9 cellular contexts compared by ENCODE assay signal in genomic region chr2:168758970-168759820, GRCh38. TPM values are rescaled to one million over a fixed set of nuclear protein-coding genes. Genes with fewer than 3 reads are reported as not detected.
A peak's percentile ranks its signal among the peaks of the same experiment; 100 is the strongest.
DNase-seq lines count a peak whose midpoint lies in the region; ATAC-seq, FAIRE-seq and TF ChIP-seq lines count a peak whose summit lies in the region.
"Had no signal": no experiment of that assay in that cellular context is flagged by ENCODE, and none has a peak within 500 bp of the region (broad histone marks: within the 10 kb centered on the region; RNA-seq: fewer than 3 reads in every experiment).

No MANE protein-coding gene starts in this region.

- CTCF ChIA-PET in CD4-positive, alpha-beta T cell (lab: Charles Lee), result interaction anchor here (0.8 kb wide), 1 partner anchor 413 kb away, joined by 4 read pairs; no protein-coding TSS in a partner anchor
- CTCF ChIA-PET in WTC11 (lab: Charles Lee), result interaction anchor here (1.0 kb wide), 1 partner anchor 413 kb away, joined by 4 read pairs; no protein-coding TSS in a partner anchor

- no peak overlapping the region for H3K4me3 Mint-ChIP-seq in CD4-positive, alpha-beta T cell
- no peak overlapping the region for H3K4me3 Mint-ChIP-seq in WTC11
- H3K4me3 Mint-ChIP-seq: T-helper 1 cell treated with Interleukin-12 subunit alpha and Interleukin-12 subunit beta and Interleukin-4 antibody, amounts not matched to agents 30 μg/mL and 1 μg/mL, for 36 hours had no signal

- peak; percentile 72 for ATAC-seq in CD4-positive, alpha-beta T cell (ENCODE audit: poor library complexity)
- ATAC-seq in HG02885 (IDR thresholded peaks at IDR 0.05; ENCODE audit: poor library complexity, unreplicated experiment) (peak; percentile 75), WTC11 (peak; percentile 76), gastroesophageal sphincter (peak; percentile 50), psoas muscle (peak; percentile 76 to 91 (median 84))

- no peaks in the 10 kb centered on the region for H3K36me3 ChIP-seq in gastroesophageal sphincter
- H3K36me3 ChIP-seq in psoas muscle (ENCODE audit: insufficient read depth in 1 of 2, low read depth in 1 of 2), result no peaks in the 10 kb centered on the region

- intact Hi-C loops in CD4-positive, alpha-beta T cell (cut with DNase I, micrococcal nuclease), result loop anchor here (1.0 to 10.0 kb wide), 4 partner anchors 52 to 622 kb away; partner anchors contain the start of gene CERS6 (in 2 of the 2)
- intact Hi-C loops in psoas muscle (cut with DNase I), result loop anchor here (1.0 to 2.0 kb wide), 2 partner anchors 412 to 413 kb away; no protein-coding TSS in a partner anchor

- FAIRE-seq in GM18507 (lab: Jason Lieb, UNC), result peak; percentile 85

- H3K4me1 ChIP-seq in gastroesophageal sphincter (peaks cover 0 to 5% (median 0%) of the 10 kb centered on the region in 3 donors), psoas muscle (peaks cover 6% of the 10 kb centered on the region)

- no peaks in the 10 kb centered on the region for H3K9me3 ChIP-seq in CD4-positive, alpha-beta T cell (ENCODE audit: control insufficient read depth, low read length)
- H3K9me3 ChIP-seq in gastroesophageal sphincter, result no peaks in the 10 kb centered on the region
- no peaks in the 10 kb centered on the region for H3K9me3 ChIP-seq in psoas muscle

- TF ChIP-seq CTCF in CD4-positive, alpha-beta T cell (IDR thresholded peaks at IDR 0.05), result peak; percentile 77
- TF ChIP-seq CTCF in WTC11 (IDR thresholded peaks at IDR 0.05) (no peak), gastroesophageal sphincter (IDR thresholded peaks at IDR 0.05) (peak; percentile 51 to 72 (median 69)), psoas muscle (IDR thresholded peaks at IDR 0.05) (peak; percentile 60)

- 14 to 28% methylated on average over 3 of the region's 3 CpGs for WGBS in gastroesophageal sphincter (ENCODE audit: low coverage in 1 of 2), 2 donors
- WGBS in psoas muscle, 3 donors, result 26 to 38% (median 26%) methylated on average over 3 of the region's 3 CpGs

- no peak overlapping the region for H3K27ac ChIP-seq in CD4-positive, alpha-beta T cell (ENCODE audit: low read depth, low read length)
- H3K27ac ChIP-seq in gastroesophageal sphincter (no peak overlapping the region), psoas muscle (no peak overlapping the region)

- no peak overlapping the region for H3K27ac Mint-ChIP-seq in CD4-positive, alpha-beta T cell
- H3K27ac Mint-ChIP-seq in WTC11, result no peak overlapping the region
- H3K27ac Mint-ChIP-seq: T-helper 1 cell treated with Interleukin-12 subunit alpha and Interleukin-12 subunit beta and Interleukin-4 antibody, amounts not matched to agents 30 μg/mL and 1 μg/mL, for 36 hours had no signal

- H3K9me3 Mint-ChIP-seq in CD4-positive, alpha-beta T cell, result no peaks in the 10 kb centered on the region
- H3K9me3 Mint-ChIP-seq in WTC11, result no peaks in the 10 kb centered on the region
- H3K9me3 Mint-ChIP-seq: T-helper 1 cell treated with Interleukin-12 subunit alpha and Interleukin-12 subunit beta and Interleukin-4 antibody, amounts not matched to agents 30 μg/mL and 1 μg/mL, for 36 hours had no signal

- H3K27me3 Mint-ChIP-seq in CD4-positive, alpha-beta T cell, result no peaks in the 10 kb centered on the region
- no peaks in the 10 kb centered on the region for H3K27me3 Mint-ChIP-seq in WTC11 (ENCODE audit: low read depth)

- TF ChIP-seq EP300 in gastroesophageal sphincter (IDR thresholded peaks at IDR 0.05), result no peak

- peak in 3 of 10 experiments; percentile 8 to 15 (median 9) for DNase-seq in CD4-positive, alpha-beta T cell
- DNase-seq in GM18507 (ENCODE audit: extremely low spot score, insufficient read length, low read depth) (peak; percentile 22), NCI-H2107 (lab: John Stamatoyannopoulos, UW) (peak; percentile 11), WTC11 (ENCODE audit: low spot score) (no peak), psoas muscle (no peak), T1000 (lab: John Stamatoyannopoulos, UW) (no peak)

- H3K4me3 ChIP-seq in gastroesophageal sphincter (no peak overlapping the region), psoas muscle (no peak overlapping the region)

- H3K36me3 Mint-ChIP-seq in CD4-positive, alpha-beta T cell (ENCODE audit: low read depth), result peaks cover 7% of the 10 kb centered on the region
- no peaks in the 10 kb centered on the region for H3K36me3 Mint-ChIP-seq in WTC11

- H3K27me3 ChIP-seq in CD4-positive, alpha-beta T cell (ENCODE audit: control insufficient read depth, insufficient read depth, low read length), result no peaks in the 10 kb centered on the region
- H3K27me3 ChIP-seq in gastroesophageal sphincter, result no peaks in the 10 kb centered on the region
- H3K27me3 ChIP-seq in psoas muscle (ENCODE audit: insufficient read depth in 3 of 3, low read length in 2 of 3), result no peaks in the 10 kb centered on the region

- no peak for TF ChIP-seq POLR2A in gastroesophageal sphincter (IDR thresholded peaks at IDR 0.05)

- H3K4me1 Mint-ChIP-seq in CD4-positive, alpha-beta T cell (ENCODE audit: low read depth), result peaks cover 50% of the 10 kb centered on the region
- peaks cover 3% of the 10 kb centered on the region for H3K4me1 Mint-ChIP-seq in WTC11

- POLR2A ChIA-PET in CD4-positive, alpha-beta T cell (lab: Charles Lee), result interaction anchor here (0.6 kb wide), 1 partner anchor 585 kb away, joined by 4 read pairs; no protein-coding TSS in a partner anchor
- POLR2A ChIA-PET in WTC11 (lab: Charles Lee), result no interaction called here

TF ChIP-seq in WTC11, 78 proteins besides CTCF, POLR2A, EP300 and RAD21:
- TF ChIP-seq ZMAT4 (CRISPR knock-in tag; IDR thresholded peaks at IDR 0.05) (no peak), CBFB (CRISPR knock-in tag; IDR thresholded peaks at IDR 0.05; ENCODE audit: low read depth) (no peak), USF1 (CRISPR knock-in tag; IDR thresholded peaks at IDR 0.05) (no peak), ZBTB21 (CRISPR knock-in tag; IDR thresholded peaks at IDR 0.05; ENCODE audit: borderline replicate concordance) (no peak), SMAD3 (CRISPR knock-in tag; IDR thresholded peaks at IDR 0.05; ENCODE audit: borderline replicate concordance) (no peak), MAX (CRISPR knock-in tag; IDR thresholded peaks at IDR 0.05) (no peak), JUN (CRISPR knock-in tag; IDR thresholded peaks at IDR 0.05) (no peak)
TF ChIP-seq in WTC11: peak in this region for 0.

RNA-seq across cellular contexts. Expression of gene NOSTRIN, which starts 43.2 kb away (rescaled TPM):
- total RNA-seq in CD4-positive, alpha-beta T cell, result 1 to 10 TPM in 1 of 2 experiments, under 1 TPM in 1; 0.92 to 1.0 TPM
- total RNA-seq in WTC11 (2021), result 0.22 to 0.46 TPM in 2 of 3 replicates, not detected in the other
- total RNA-seq in gastroesophageal sphincter, result 10 to 100 TPM; 12.5 to 22.5 (median 16.1) TPM
- 1 to 10 TPM; 3.7 to 8.1 (median 5.6) TPM for total RNA-seq in psoas muscle
- polyA plus RNA-seq in psoas muscle, result 1 to 10 TPM; 4.6 to 6.6 (median 5.3) TPM

Comparison
In these comparisons a context has a peak if more than half of its experiments do, and no peak if none do; other contexts are left out.
1. DNase-seq: peak in GM18507 (single experiment) and NCI-H2107 (single experiment); none in WTC11 (single experiment), psoas muscle (0 of 2) and T1000 (single experiment).
2. Peak in every context shown above with its lines, with median percentiles within 50 percentile points of each other: ATAC-seq.